Comparison of ENCODE assay signal across 9 cellular contexts in genomic region chr1:92882817-92883216, GRCh38. TPM values are rescaled to one million over a fixed set of nuclear protein-coding genes. Genes with fewer than 3 reads are reported as not detected.
DNase-seq lines count a peak whose midpoint lies in the region; ATAC-seq and TF ChIP-seq lines count a peak whose summit lies in the region.
"Had no signal": no experiment of that assay in that cellular context is flagged by ENCODE, and none has a peak within 500 bp of the region (broad histone marks: within the 10 kb centered on the region; RNA-seq: fewer than 3 reads in every experiment).

No MANE protein-coding gene starts in this region.

- no peak overlapping the region for H3K23ac ChIP-seq in neuronal stem cell (ENCODE audit: low read depth, low read length, poor library complexity)

- H3K27ac ChIP-seq in neuronal stem cell (replicated peaks; ENCODE audit: low read length) = no peak overlapping the region

- H2AFZ ChIP-seq in neuronal stem cell (ENCODE audit: low read length) = no peak overlapping the region

- no peak overlapping the region for H4K8ac ChIP-seq in neuronal stem cell (ENCODE audit: low read depth, low read length)

- peaks cover 0 to 3% (median 0%) of the 10 kb centered on the region in 3 experiments for H3K27me3 ChIP-seq in neuronal stem cell (ENCODE audit: control insufficient read depth in 3 of 3, insufficient read depth in 3 of 3, low read depth in 1 of 3, low read length in 3 of 3)

- no peak overlapping the region for H3K9ac ChIP-seq in neuronal stem cell (ENCODE audit: low read depth, low read length, poor library complexity)

- no peaks in the 10 kb centered on the region for H3K79me1 ChIP-seq in neuronal stem cell (ENCODE audit: low read depth, low read length)

- H2BK15ac ChIP-seq in neuronal stem cell (ENCODE audit: low read length) = no peak overlapping the region

- DNase-seq in NOMO-1 treated with DMSO at 0.1 percent for 48 hours (lab: John Stamatoyannopoulos, UW; ENCODE audit: unreplicated experiment) (peak; percentile 64), ureter (ENCODE audit: low spot score) (no peak), neuronal stem cell (ENCODE audit: low spot score) (no peak)
- DNase-seq in activated T-cell treated with anti-CD3 and anti-CD28 coated beads, Interleukin-2, amount 50 U/mL, for 4 hours = peak; percentile 26
- peak in 2 of 3 donors; percentile 19 to 26 for DNase-seq in stimulated activated CD4-positive, alpha-beta T cell treated with anti-CD3 and anti-CD28 coated beads, TNF-alpha, amount 100 ng/mL, for 1 hour (ENCODE audit: low read depth in 3 of 3, low spot score in 1 of 3)
- DNase-seq: endodermal cell had no signal

- no peaks in the 10 kb centered on the region for H3K9me3 Mint-ChIP-seq in activated T-cell treated with anti-CD3 and anti-CD28 coated beads, Interleukin-2, amount 50 U/mL, for 4 hours
- H3K9me3 Mint-ChIP-seq: endodermal cell had no signal

- H3K36me3 ChIP-seq in neuronal stem cell (replicated peaks in 1 of 2; ENCODE audit: control insufficient read depth in 2 of 2, insufficient read depth in 2 of 2, low read length in 2 of 2) = no peaks in the 10 kb centered on the region

- no peak for TF ChIP-seq POLR2A in GM18505 (IDR thresholded peaks at IDR 0.05; ENCODE audit: borderline replicate concordance, extremely low read depth, insufficient read depth, insufficient read length)

- no peaks in the 10 kb centered on the region for H3K9me3 ChIP-seq in neuronal stem cell (replicated peaks in 1 of 2; ENCODE audit: control insufficient read depth in 2 of 2, insufficient read depth in 1 of 2, low read depth in 1 of 2, low read length in 2 of 2)

- H3K36me3 Mint-ChIP-seq in activated T-cell treated with anti-CD3 and anti-CD28 coated beads, Interleukin-2, amount 50 U/mL, for 4 hours (ENCODE audit: insufficient read depth) = no peaks in the 10 kb centered on the region

- ATAC-seq in GM18511 (IDR thresholded peaks at IDR 0.05; ENCODE audit: unreplicated experiment) (peak; percentile 59), GM21367 (IDR thresholded peaks at IDR 0.05; ENCODE audit: unreplicated experiment) (no peak), GM18505 (IDR thresholded peaks at IDR 0.05; ENCODE audit: unreplicated experiment) (no peak)
- ATAC-seq in activated T-cell treated with anti-CD3 and anti-CD28 coated beads, Interleukin-2, amount 50 U/mL, for 4 hours = peak; percentile 77 to 82

- H3K27me3 Mint-ChIP-seq in activated T-cell treated with anti-CD3 and anti-CD28 coated beads, Interleukin-2, amount 50 U/mL, for 4 hours (ENCODE audit: low read depth) = no peaks in the 10 kb centered on the region

- H3K14ac ChIP-seq in neuronal stem cell (ENCODE audit: low read length) = no peak overlapping the region

- no peak overlapping the region for H3K4me3 ChIP-seq in neuronal stem cell (ENCODE audit: low read length in 2 of 2)

- H4K91ac ChIP-seq in neuronal stem cell (ENCODE audit: low read depth, low read length, poor library complexity) = no peak overlapping the region

- no peak overlapping the region for H3K4ac ChIP-seq in neuronal stem cell (ENCODE audit: low read length)

- peaks cover 42% of the 10 kb centered on the region for H3K4me1 Mint-ChIP-seq in activated T-cell treated with anti-CD3 and anti-CD28 coated beads, Interleukin-2, amount 50 U/mL, for 4 hours (ENCODE audit: low read depth)

- H2BK120ac ChIP-seq in neuronal stem cell (ENCODE audit: low read depth, low read length) = no peak overlapping the region

- no peaks in the 10 kb centered on the region for H3K4me1 ChIP-seq in neuronal stem cell (ENCODE audit: control insufficient read depth in 2 of 2, insufficient read depth in 1 of 2, low read depth in 1 of 2, low read length in 2 of 2)

- WGBS in neuronal stem cell (ENCODE audit: extremely low coverage in 2 of 2, insufficient read length in 2 of 2, insufficient replicate concordance in 1 of 2), 2 donors = no CpG with 5 or more reads among the region's 1 CpG

- no peak overlapping the region for H2AK5ac ChIP-seq in neuronal stem cell (ENCODE audit: low read depth, low read length)

- no peak overlapping the region for H3K4me3 Mint-ChIP-seq in activated T-cell treated with anti-CD3 and anti-CD28 coated beads, Interleukin-2, amount 50 U/mL, for 4 hours
- H3K4me3 Mint-ChIP-seq: endodermal cell had no signal

- H3K18ac ChIP-seq in neuronal stem cell (ENCODE audit: low read length) = no peak overlapping the region

- H2BK12ac ChIP-seq in neuronal stem cell (ENCODE audit: low read length) = no peak overlapping the region

- H2BK5ac ChIP-seq in neuronal stem cell (ENCODE audit: low read length) = no peak overlapping the region

- no peak overlapping the region for H3K4me2 ChIP-seq in neuronal stem cell (ENCODE audit: insufficient read depth, low read length, poor library complexity, severe bottlenecking)

RNA-seq across cellular contexts. Expression of gene RPL5, which starts 51.0 kb away (rescaled TPM):
- total RNA-seq in activated T-cell treated with anti-CD3 and anti-CD28 coated beads, Interleukin-2, amount 50 U/mL, for 4 hours = 1,000 to 10,000 TPM; 1,884 to 1,929 (median 1,900) TPM
- total RNA-seq in ureter = 964 TPM
- 6,288 TPM for polyA plus RNA-seq in neuronal stem cell (2013, experiment 1 of 2)
- 6,513 TPM for polyA plus RNA-seq in neuronal stem cell (2013, experiment 2 of 2)

Comparison
In these comparisons a context has a peak if more than half of its experiments do, and no peak if none do; other contexts are left out.
1. ATAC-seq: peak in GM18511 (single experiment) and activated T-cell treated with anti-CD3 and anti-CD28 coated beads, Interleukin-2, amount 50 U/mL, for 4 hours (2 of 2); none in GM21367 (single experiment) and GM18505 (single experiment).
2. DNase-seq: peak in NOMO-1 treated with DMSO at 0.1 percent for 48 hours (single experiment), activated T-cell treated with anti-CD3 and anti-CD28 coated beads, Interleukin-2, amount 50 U/mL, for 4 hours (single experiment) and stimulated activated CD4-positive, alpha-beta T cell treated with anti-CD3 and anti-CD28 coated beads, TNF-alpha, amount 100 ng/mL, for 1 hour (2 of 3); none in ureter (single experiment) and neuronal stem cell (single experiment).